Comparison of ENCODE assay signal across 16 cellular contexts in the genomic region with DNA sequence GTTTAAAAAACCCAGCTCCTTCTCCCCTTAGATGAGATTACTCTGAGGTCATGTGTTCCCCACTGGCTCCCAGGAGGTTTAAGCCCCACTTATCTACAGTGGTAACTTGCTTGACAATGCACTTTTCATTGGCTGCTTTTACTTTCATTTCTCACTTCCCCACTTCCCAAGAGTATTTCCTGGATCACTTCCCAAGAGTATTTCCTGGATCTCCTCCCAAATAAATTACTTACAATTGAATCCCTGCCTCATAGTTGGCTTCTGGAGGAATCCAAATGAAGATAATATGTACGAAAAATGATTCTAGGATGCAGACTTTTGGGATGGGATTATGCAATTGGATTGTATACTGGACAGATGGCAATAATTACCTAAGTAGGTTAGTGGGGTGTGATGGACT. TPM values are rescaled to one million over a fixed set of nuclear protein-coding genes. Genes with fewer than 3 reads are reported as not detected.
A peak's percentile ranks its signal among the peaks of the same experiment; 100 is the strongest.
DNase-seq lines count a peak whose midpoint lies in the region; ATAC-seq, FAIRE-seq and TF ChIP-seq lines count a peak whose summit lies in the region.
"Had no signal": no experiment of that assay in that cellular context is flagged by ENCODE, and none has a peak within 500 bp of the region (broad histone marks: within the 10 kb centered on the region; RNA-seq: fewer than 3 reads in every experiment).

No MANE protein-coding gene starts in this region.

- no peaks in the 10 kb centered on the region for H3K9me3 ChIP-seq in BLaER1
- H3K9me3 ChIP-seq: BE2C, HAP-1 had no signal

- H3K9me3 Mint-ChIP-seq in naive thymus-derived CD8-positive, alpha-beta T cell: no peaks in the 10 kb centered on the region
- H3K9me3 Mint-ChIP-seq: CD8-positive, alpha-beta memory T cell had no signal

- POLR2A ChIA-PET in naive thymus-derived CD8-positive, alpha-beta T cell (lab: Charles Lee): no interaction called here

- H3K27me3 ChIP-seq in BLaER1: no peaks in the 10 kb centered on the region
- H3K27me3 ChIP-seq: BE2C, SJSA1 had no signal

- H3K27ac ChIP-seq in BLaER1: no peak overlapping the region
- H3K27ac ChIP-seq: SJSA1 had no signal

- no peak overlapping the region for H3K4me3 Mint-ChIP-seq in naive thymus-derived CD8-positive, alpha-beta T cell
- H3K4me3 Mint-ChIP-seq: CD8-positive, alpha-beta memory T cell had no signal

- H3K27me3 Mint-ChIP-seq in naive thymus-derived CD8-positive, alpha-beta T cell: peaks cover 1 to 20% (median 10%) of the 10 kb centered on the region in 5 donors

- H3K4me1 ChIP-seq in BLaER1: peaks cover 28% of the 10 kb centered on the region
- H3K4me1 ChIP-seq: BE2C, HAP-1, SJSA1 had no signal

- H3K36me3 ChIP-seq in BLaER1: no peaks in the 10 kb centered on the region
- H3K36me3 ChIP-seq: BE2C, HAP-1, SJSA1 had no signal

- H3K4me1 Mint-ChIP-seq in naive thymus-derived CD8-positive, alpha-beta T cell: peaks cover 0 to 2% (median 0%) of the 10 kb centered on the region in 4 donors
- H3K4me1 Mint-ChIP-seq: CD8-positive, alpha-beta memory T cell had no signal

- no peaks in the 10 kb centered on the region for H3K36me3 Mint-ChIP-seq in naive thymus-derived CD8-positive, alpha-beta T cell
- H3K36me3 Mint-ChIP-seq: CD8-positive, alpha-beta memory T cell had no signal

- peak overlapping the region; percentile 43 for H3K4me2 ChIP-seq in BLaER1

- peak; percentile 76 for DNase-seq in NCI-H82 treated with DMSO at 0.1 percent for 48 hours (lab: John Stamatoyannopoulos, UW; ENCODE audit: unreplicated experiment)
- peak; percentile 60 for DNase-seq in fibroblast of gingiva (ENCODE audit: low read depth)
- DNase-seq in kidney tubule cell (ENCODE audit: low spot score): peak; percentile 1
- DNase-seq in activated CD4-positive, alpha-beta T cell treated with anti-CD3 and anti-CD28 coated beads, Interleukin-2, amount 50 U/mL, for 48 hours: no peak
- DNase-seq in naive thymus-derived CD8-positive, alpha-beta T cell: no peak
- DNase-seq in NCI-H748 (lab: John Stamatoyannopoulos, UW; ENCODE audit: unreplicated experiment): no peak
- DNase-seq in D721Med (ENCODE audit: insufficient read length, low spot score): no peak
- DNase-seq: BE2C; CD8-positive, alpha-beta memory T cell; EL; Kasumi-1; NCI-H1930; NCI-H2171 treated with DMSO at 0.1 percent for 48 hours had no signal

- no peak for FAIRE-seq in D721Med (lab: Jason Lieb, UNC)

- no peak for ATAC-seq in naive thymus-derived CD8-positive, alpha-beta T cell

- H3K9ac ChIP-seq in BLaER1: no peak overlapping the region

- no peak overlapping the region for H3K27ac Mint-ChIP-seq in naive thymus-derived CD8-positive, alpha-beta T cell
- H3K27ac Mint-ChIP-seq: CD8-positive, alpha-beta memory T cell had no signal

- no peak for TF ChIP-seq CTCF in D721Med (IDR thresholded peaks at IDR 0.05; ENCODE audit: insufficient read depth, missing control alignments)

- H3K4me3 ChIP-seq in BLaER1: no peak overlapping the region
- H3K4me3 ChIP-seq: HAP-1, SJSA1 had no signal

- no peaks in the 10 kb centered on the region for H4K20me1 ChIP-seq in BLaER1

RNA-seq across cellular contexts. Expression of gene CHSY3, which starts 47.1 kb away (rescaled TPM):
- total RNA-seq in naive thymus-derived CD8-positive, alpha-beta T cell: not detected
- under 1 TPM in 1 of 3 donors, not detected in 2; 0.31 TPM for polyA plus RNA-seq in naive thymus-derived CD8-positive, alpha-beta T cell
- total RNA-seq: CD8-positive, alpha-beta memory T cell had no signal
- polyA plus RNA-seq: CD8-positive, alpha-beta memory T cell had no signal

Comparison
In these comparisons a context has a peak if more than half of its experiments do, and no peak if none do; other contexts are left out.
1. DNase-seq: peak in NCI-H82 treated with DMSO at 0.1 percent for 48 hours (single experiment), fibroblast of gingiva (single experiment) and kidney tubule cell (single experiment); none in activated CD4-positive, alpha-beta T cell treated with anti-CD3 and anti-CD28 coated beads, Interleukin-2, amount 50 U/mL, for 48 hours (0 of 2), naive thymus-derived CD8-positive, alpha-beta T cell (0 of 10), NCI-H748 (single experiment) and D721Med (single experiment).